Comparison of ENCODE assay signal across 8 cellular contexts in genomic region chr5:151086905-151087360, GRCh38.
DNase-seq lines count a peak whose midpoint lies in the region; ATAC-seq lines count a peak whose summit lies in the region.

No MANE protein-coding gene starts in this region.

- H3K4me3 Mint-ChIP-seq in T-helper 2 cell treated with Interferon-gamma antibody and Interleukin-4, amounts not matched to agents 5 μg/mL and 100 μg/mL, for 36 hours, result peak overlapping the region; percentile 76
- peak overlapping the region; percentile 75 for H3K4me3 Mint-ChIP-seq in central memory CD8-positive, alpha-beta T cell

- peak overlapping the region; percentile 56 for H3K27ac Mint-ChIP-seq in T-helper 2 cell treated with Interferon-gamma antibody and Interleukin-4, amounts not matched to agents 5 μg/mL and 100 μg/mL, for 36 hours
- H3K27ac Mint-ChIP-seq in central memory CD8-positive, alpha-beta T cell (ENCODE audit: low read depth), result peak overlapping the region; percentile 68

- H3K36me3 Mint-ChIP-seq in T-helper 2 cell treated with Interferon-gamma antibody and Interleukin-4, amounts not matched to agents 5 μg/mL and 100 μg/mL, for 36 hours (ENCODE audit: low read depth), result peaks cover 6% of the 10 kb centered on the region
- H3K36me3 Mint-ChIP-seq in central memory CD8-positive, alpha-beta T cell (ENCODE audit: insufficient read depth), result peaks cover 17% of the 10 kb centered on the region

- H3K9me3 Mint-ChIP-seq in T-helper 2 cell treated with Interferon-gamma antibody and Interleukin-4, amounts not matched to agents 5 μg/mL and 100 μg/mL, for 36 hours, result no peaks in the 10 kb centered on the region
- no peaks in the 10 kb centered on the region for H3K9me3 Mint-ChIP-seq in central memory CD8-positive, alpha-beta T cell

- peak; percentile 66 for DNase-seq in T-helper 2 cell treated with Interferon-gamma antibody and Interleukin-4, amounts not matched to agents 5 μg/mL and 100 μg/mL, for 36 hours (ENCODE audit: low spot score)
- peak; percentile 43 to 49 for DNase-seq in central memory CD8-positive, alpha-beta T cell (ENCODE audit: low spot score in 2 of 2)
- peak; percentile 71 for DNase-seq in stimulated activated CD4-positive, alpha-beta T cell treated with anti-CD3 and anti-CD28 coated beads, Interleukin-4, amount 100 ng/mL, for 1 hour
- DNase-seq in effector CD8-positive, alpha-beta T cell (lab: John Stamatoyannopoulos, UW), result no peak
- DNase-seq in NCI-H2196 treated with DMSO at 0.1 percent for 48 hours (lab: John Stamatoyannopoulos, UW; ENCODE audit: unreplicated experiment) (no peak), middle frontal gyrus (ENCODE audit: extremely low spot score, low spot score) (no peak)

- H3K27me3 Mint-ChIP-seq in T-helper 2 cell treated with Interferon-gamma antibody and Interleukin-4, amounts not matched to agents 5 μg/mL and 100 μg/mL, for 36 hours (ENCODE audit: low read depth), result no peaks in the 10 kb centered on the region
- H3K27me3 Mint-ChIP-seq in central memory CD8-positive, alpha-beta T cell, result no peaks in the 10 kb centered on the region

- H3K4me1 Mint-ChIP-seq in T-helper 2 cell treated with Interferon-gamma antibody and Interleukin-4, amounts not matched to agents 5 μg/mL and 100 μg/mL, for 36 hours (ENCODE audit: low read depth), result peaks cover 55% of the 10 kb centered on the region
- H3K4me1 Mint-ChIP-seq in central memory CD8-positive, alpha-beta T cell, result peaks cover 49% of the 10 kb centered on the region

- peak; percentile 43 for ATAC-seq in GM18519 (IDR thresholded peaks at IDR 0.05; ENCODE audit: low FRiP score, unreplicated experiment)
- peak; percentile 76 for ATAC-seq in HG02870 (IDR thresholded peaks at IDR 0.05; ENCODE audit: unreplicated experiment)
- ATAC-seq in central memory CD8-positive, alpha-beta T cell (replicated peaks; ENCODE audit: extremely low read depth, poor library complexity, severe bottlenecking), result peak; percentile 93

Comparison
In these comparisons a context has a peak if more than half of its experiments do, and no peak if none do; other contexts are left out.
1. ATAC-seq: peak in every context shown above with its lines; median percentile 93 in central memory CD8-positive, alpha-beta T cell; 76 in HG02870; 43 in GM18519.
2. DNase-seq: peak in T-helper 2 cell treated with Interferon-gamma antibody and Interleukin-4, amounts not matched to agents 5 μg/mL and 100 μg/mL, for 36 hours (single experiment), central memory CD8-positive, alpha-beta T cell (2 of 2) and stimulated activated CD4-positive, alpha-beta T cell treated with anti-CD3 and anti-CD28 coated beads, Interleukin-4, amount 100 ng/mL, for 1 hour (single experiment); none in effector CD8-positive, alpha-beta T cell (single experiment), NCI-H2196 treated with DMSO at 0.1 percent for 48 hours (single experiment) and middle frontal gyrus (single experiment).